In genomic region chr20:33332905-33333456, GRCh38 we compare ENCODE assay signal across 22 cellular contexts. TPM values are rescaled to one million over a fixed set of nuclear protein-coding genes. Genes with fewer than 3 reads are reported as not detected.
"Had no signal": no experiment of that assay in that cellular context is flagged by ENCODE, and none has a peak within 500 bp of the region (broad histone marks: within the 10 kb centered on the region; RNA-seq: fewer than 3 reads in every experiment).

No MANE protein-coding gene starts in this region.

- H3K27ac Mint-ChIP-seq: activated B cell treated with CpG ODN at 0.5 μM for 24 hours; activated CD4-positive, alpha-beta memory T cell treated with anti-CD3 and anti-CD28 coated beads for 36 hours; activated CD4-positive, alpha-beta T cell treated with anti-CD3 and anti-CD28 coated beads, Interleukin-2, amount 10 ng/mL, durations not matched to agents 24 days and 14 days; activated naive CD4-positive, alpha-beta T cell treated with anti-CD3 and anti-CD28 coated beads for 36 hours; activated naive CD8-positive, alpha-beta T cell treated with anti-CD3 and anti-CD28 coated beads for 36 hours; T-cell had no signal

- H3K36me3 ChIP-seq: brain microvascular endothelial cell had no signal

- H3K4me3 Mint-ChIP-seq: activated B cell treated with CpG ODN at 0.5 μM for 24 hours; activated CD4-positive, alpha-beta memory T cell treated with anti-CD3 and anti-CD28 coated beads for 36 hours; activated CD4-positive, alpha-beta T cell treated with anti-CD3 and anti-CD28 coated beads, Interleukin-2, amount 10 ng/mL, durations not matched to agents 24 days and 14 days; activated naive CD4-positive, alpha-beta T cell treated with anti-CD3 and anti-CD28 coated beads for 36 hours; activated naive CD8-positive, alpha-beta T cell treated with anti-CD3 and anti-CD28 coated beads for 36 hours; activated T-cell treated with anti-CD3 and anti-CD28 coated beads, Interleukin-2, amount 50 U/mL, for 4 hours; T-cell had no signal

- H3K27me3 ChIP-seq: brain microvascular endothelial cell had no signal

- ATAC-seq: activated T-cell treated with anti-CD3 and anti-CD28 coated beads, Interleukin-2, amount 50 U/mL, for 4 hours; PC-3; T-cell had no signal

- H3K27me3 Mint-ChIP-seq: activated CD4-positive, alpha-beta memory T cell treated with anti-CD3 and anti-CD28 coated beads for 36 hours had no signal

- H3K4me1 Mint-ChIP-seq: activated naive CD8-positive, alpha-beta T cell treated with anti-CD3 and anti-CD28 coated beads for 36 hours; T-cell had no signal

- H3K27ac ChIP-seq: brain microvascular endothelial cell had no signal

- H3K36me3 Mint-ChIP-seq: activated CD4-positive, alpha-beta memory T cell treated with anti-CD3 and anti-CD28 coated beads for 36 hours; activated naive CD8-positive, alpha-beta T cell treated with anti-CD3 and anti-CD28 coated beads for 36 hours; T-cell had no signal

- H3K9me3 Mint-ChIP-seq: activated B cell treated with CpG ODN at 0.5 μM for 24 hours; activated CD4-positive, alpha-beta memory T cell treated with anti-CD3 and anti-CD28 coated beads for 36 hours; activated CD4-positive, alpha-beta T cell treated with anti-CD3 and anti-CD28 coated beads, Interleukin-2, amount 10 ng/mL, durations not matched to agents 24 days and 14 days; activated naive CD4-positive, alpha-beta T cell treated with anti-CD3 and anti-CD28 coated beads for 36 hours; activated naive CD8-positive, alpha-beta T cell treated with anti-CD3 and anti-CD28 coated beads for 36 hours; activated T-cell treated with anti-CD3 and anti-CD28 coated beads, Interleukin-2, amount 50 U/mL, for 4 hours; T-cell had no signal

- DNase-seq: activated B cell treated with CpG ODN at 0.5 μM for 24 hours; activated CD4-positive, alpha-beta memory T cell treated with anti-CD3 and anti-CD28 coated beads for 36 hours; activated CD4-positive, alpha-beta T cell treated with anti-CD3 and anti-CD28 coated beads for 1 hour; activated CD4-positive, alpha-beta T cell treated with anti-CD3 and anti-CD28 coated beads, Interleukin-2, amount 10 ng/mL, durations not matched to agents 24 days and 14 days; activated CD8-positive, alpha-beta memory T cell treated with anti-CD3 and anti-CD28 coated beads for 24 hours; activated effector memory CD4-positive, alpha-beta T cell treated with anti-CD3 and anti-CD28 coated beads, Interleukin-2, amount 50 U/mL, for 16 hours; activated naive CD4-positive, alpha-beta T cell treated with anti-CD3 and anti-CD28 coated beads for 36 hours; activated naive CD8-positive, alpha-beta T cell treated with anti-CD3 and anti-CD28 coated beads for 36 hours; activated T-cell treated with anti-CD3 and anti-CD28 coated beads, Interleukin-2, amount 50 U/mL, for 4 hours; brain microvascular endothelial cell; Kasumi-1; KBM-7; NCI-H1105 treated with DMSO at 0.1 percent for 48 hours; NCI-H1436 treated with DMSO at 0.1 percent for 48 hours; NCI-H2029; NCI-H510A treated with DMSO at 0.1 percent for 48 hours; PC-3; SIG-M5; T-cell; T-helper 2 cell; T1000 had no signal

RNA-seq across cellular contexts. Expression of gene BPIFB1, which starts 50.0 kb away (rescaled TPM):
- total RNA-seq: activated B cell treated with CpG ODN at 0.5 μM for 24 hours; activated CD4-positive, alpha-beta memory T cell treated with anti-CD3 and anti-CD28 coated beads for 36 hours; activated CD4-positive, alpha-beta T cell treated with anti-CD3 and anti-CD28 coated beads, Interleukin-2, amount 10 ng/mL, durations not matched to agents 24 days and 14 days; activated naive CD4-positive, alpha-beta T cell treated with anti-CD3 and anti-CD28 coated beads for 36 hours; activated naive CD8-positive, alpha-beta T cell treated with anti-CD3 and anti-CD28 coated beads for 36 hours; activated T-cell treated with anti-CD3 and anti-CD28 coated beads, Interleukin-2, amount 50 U/mL, for 4 hours; cardiac septum; PC-3 had no signal
